In genomic region chr11:65071907-65072630, GRCh38 we compare ENCODE assay signal across 22 cellular contexts. TPM values are rescaled to one million over a fixed set of nuclear protein-coding genes. Genes with fewer than 3 reads are reported as not detected.
DNase-seq lines count a peak whose midpoint lies in the region; ATAC-seq and TF ChIP-seq lines count a peak whose summit lies in the region.
"Had no signal": no experiment of that assay in that cellular context is flagged by ENCODE, and none has a peak within 500 bp of the region (broad histone marks: within the 10 kb centered on the region; RNA-seq: fewer than 3 reads in every experiment).

No MANE protein-coding gene starts in this region.

- no peak for TF ChIP-seq CTCF in mesothelial cell of epicardium (IDR thresholded peaks at IDR 0.05; ENCODE audit: unreplicated experiment)
- no peak for TF ChIP-seq CTCF in natural killer cell (IDR thresholded peaks at IDR 0.05)

- DNase-seq in stimulated activated naive CD8-positive, alpha-beta T cell treated with anti-CD3 and anti-CD28 coated beads, Interleukin-15, amount 100 ng/mL, for 72 hours: no peak
- no peak for DNase-seq in stimulated activated naive CD8-positive, alpha-beta T cell treated with anti-CD3 and anti-CD28 coated beads, Interleukin-15, Interleukin-2, amounts not matched to agents 100 U/mL and 50 U/mL, for 24 hours
- DNase-seq in mesothelial cell of epicardium (ENCODE audit: low spot score in 2 of 2, unreplicated experiment in 2 of 2) (no peak), natural killer cell (no peak)
- DNase-seq: activated naive CD4-positive, alpha-beta T cell treated with anti-CD3 and anti-CD28 coated beads, Interleukin-2, amount 10 ng/mL, durations not matched to agents 7 days and 5 days; activated T-cell treated with anti-CD3 and anti-CD28 coated beads, Interleukin-2, amount 50 U/mL, for 1 hour; aorta; cerebellar nuclear complex; DMS 273 treated with DMSO at 0.1 percent for 48 hours; effector CD8-positive, alpha-beta T cell; esophagus squamous epithelium; left ventricle myocardium inferior; mucosa of descending colon; NCI-H187; NCI-H345; ovary; trophoblast cell had no signal

- H3K27me3 Mint-ChIP-seq in stimulated activated naive CD8-positive, alpha-beta T cell treated with anti-CD3 and anti-CD28 coated beads, Interleukin-15, amount 100 ng/mL, for 72 hours: no peaks in the 10 kb centered on the region
- no peaks in the 10 kb centered on the region for H3K27me3 Mint-ChIP-seq in mesothelial cell of epicardium (ENCODE audit: low read depth)
- no peaks in the 10 kb centered on the region for H3K27me3 Mint-ChIP-seq in natural killer cell (ENCODE audit: low read depth in 2 of 2)
- H3K27me3 Mint-ChIP-seq: activated naive CD4-positive, alpha-beta T cell treated with anti-CD3 and anti-CD28 coated beads, Interleukin-2, amount 10 ng/mL, durations not matched to agents 7 days and 5 days; stimulated activated naive CD8-positive, alpha-beta T cell treated with anti-CD3 and anti-CD28 coated beads, Interleukin-15, Interleukin-2, amounts not matched to agents 100 ng/mL and 50 ng/mL, for 24 hours had no signal

- no peaks in the 10 kb centered on the region for H3K36me3 Mint-ChIP-seq in mesothelial cell of epicardium
- H3K36me3 Mint-ChIP-seq in natural killer cell: no peaks in the 10 kb centered on the region

- peaks cover 3% of the 10 kb centered on the region for H3K4me1 Mint-ChIP-seq in stimulated activated naive CD8-positive, alpha-beta T cell treated with anti-CD3 and anti-CD28 coated beads, Interleukin-15, amount 100 ng/mL, for 72 hours
- no peaks in the 10 kb centered on the region for H3K4me1 Mint-ChIP-seq in mesothelial cell of epicardium
- no peaks in the 10 kb centered on the region for H3K4me1 Mint-ChIP-seq in natural killer cell
- H3K4me1 Mint-ChIP-seq: activated naive CD4-positive, alpha-beta T cell treated with anti-CD3 and anti-CD28 coated beads, Interleukin-2, amount 10 ng/mL, durations not matched to agents 7 days and 5 days had no signal

- peak; percentile 24 for ATAC-seq in stimulated activated naive CD8-positive, alpha-beta T cell treated with anti-CD3 and anti-CD28 coated beads, Interleukin-15, amount 100 ng/mL, for 72 hours
- no peak for ATAC-seq in stimulated activated naive CD8-positive, alpha-beta T cell treated with anti-CD3 and anti-CD28 coated beads, Interleukin-15, Interleukin-2, amounts not matched to agents 100 U/mL and 50 U/mL, for 24 hours
- no peak for ATAC-seq in HG03039 (IDR thresholded peaks at IDR 0.05; ENCODE audit: unreplicated experiment)
- ATAC-seq in natural killer cell: no peak
- ATAC-seq: GM23338, mucosa of descending colon, sciatic nerve had no signal

- H3K27ac Mint-ChIP-seq in stimulated activated naive CD8-positive, alpha-beta T cell treated with anti-CD3 and anti-CD28 coated beads, Interleukin-15, amount 100 ng/mL, for 72 hours: no peak overlapping the region
- H3K27ac Mint-ChIP-seq in mesothelial cell of epicardium (no peak overlapping the region), natural killer cell (no peak overlapping the region)
- H3K27ac Mint-ChIP-seq: activated naive CD4-positive, alpha-beta T cell treated with anti-CD3 and anti-CD28 coated beads, Interleukin-2, amount 10 ng/mL, durations not matched to agents 7 days and 5 days; GM23338; stimulated activated naive CD8-positive, alpha-beta T cell treated with anti-CD3 and anti-CD28 coated beads, Interleukin-15, Interleukin-2, amounts not matched to agents 100 ng/mL and 50 ng/mL, for 24 hours had no signal

- H3K9me3 Mint-ChIP-seq in stimulated activated naive CD8-positive, alpha-beta T cell treated with anti-CD3 and anti-CD28 coated beads, Interleukin-15, amount 100 ng/mL, for 72 hours: no peaks in the 10 kb centered on the region
- no peaks in the 10 kb centered on the region for H3K9me3 Mint-ChIP-seq in mesothelial cell of epicardium
- no peaks in the 10 kb centered on the region for H3K9me3 Mint-ChIP-seq in natural killer cell
- H3K9me3 Mint-ChIP-seq: activated naive CD4-positive, alpha-beta T cell treated with anti-CD3 and anti-CD28 coated beads, Interleukin-2, amount 10 ng/mL, durations not matched to agents 7 days and 5 days; GM23338; stimulated activated naive CD8-positive, alpha-beta T cell treated with anti-CD3 and anti-CD28 coated beads, Interleukin-15, Interleukin-2, amounts not matched to agents 100 ng/mL and 50 ng/mL, for 24 hours had no signal

- intact Hi-C loops in natural killer cell (cut with micrococcal nuclease): no loop called here

- TF ChIP-seq POLR2A in Raji (IDR thresholded peaks at IDR 0.05; ENCODE audit: insufficient read depth, low read depth, low read length): peak; percentile 38; the same call in 1 of the 2 replicates

- H3K4me3 Mint-ChIP-seq in stimulated activated naive CD8-positive, alpha-beta T cell treated with anti-CD3 and anti-CD28 coated beads, Interleukin-15, amount 100 ng/mL, for 72 hours: no peak overlapping the region
- H3K4me3 Mint-ChIP-seq in mesothelial cell of epicardium: no peak overlapping the region
- no peak overlapping the region for H3K4me3 Mint-ChIP-seq in natural killer cell
- H3K4me3 Mint-ChIP-seq: activated naive CD4-positive, alpha-beta T cell treated with anti-CD3 and anti-CD28 coated beads, Interleukin-2, amount 10 ng/mL, durations not matched to agents 7 days and 5 days; GM23338; stimulated activated naive CD8-positive, alpha-beta T cell treated with anti-CD3 and anti-CD28 coated beads, Interleukin-15, Interleukin-2, amounts not matched to agents 100 ng/mL and 50 ng/mL, for 24 hours had no signal

RNA-seq across cellular contexts. Expression of gene CDCA5, which starts 11.8 kb away (rescaled TPM):
- total RNA-seq in mesothelial cell of epicardium (16.4 to 17.0 TPM (median 16.5 TPM) in 3 replicates), natural killer cell (1 to 10 TPM; 3.3 to 6.8 (median 3.8) TPM)

RNA-seq across cellular contexts. Expression of gene ZFPL1, which starts 12.0 kb away (rescaled TPM):
- total RNA-seq in mesothelial cell of epicardium (43.4 to 46.2 TPM (median 45.7 TPM) in 3 replicates), natural killer cell (10 to 100 TPM; 49.8 to 60.2 (median 50.8) TPM)

RNA-seq across cellular contexts. Expression of gene NAALADL1, which starts 13.7 kb away (rescaled TPM):
- total RNA-seq in mesothelial cell of epicardium: 1.2 to 1.8 TPM (median 1.5 TPM) in 3 replicates
- 10 to 100 TPM; 41.6 to 54.1 (median 46.0) TPM for total RNA-seq in natural killer cell

RNA-seq across cellular contexts. Expression of gene VPS51, which starts 23.9 kb away (rescaled TPM):
- total RNA-seq in mesothelial cell of epicardium: 95.7 to 114 TPM (median 113 TPM) in 3 replicates
- total RNA-seq in natural killer cell: 100 to 1,000 TPM; 180 to 197 (median 184) TPM

RNA-seq across cellular contexts. Expression of gene SAC3D1, which starts 31.1 kb away (rescaled TPM):
- total RNA-seq in mesothelial cell of epicardium (15.3 to 16.3 TPM (median 16.1 TPM) in 3 replicates), natural killer cell (1 to 10 TPM; 2.0 to 3.5 (median 2.8) TPM)

Comparison
In these comparisons a context has a peak if more than half of its experiments do, and no peak if none do; other contexts are left out.
1. RNA of gene NAALADL1, which starts 13.7 kb away (total RNA-seq): 41.6 to 54.1 TPM in natural killer cell; 1.2 to 1.8 TPM in mesothelial cell of epicardium; every median in the first group is over 10 times any median in the second.